Comparison of ENCODE assay signal across 12 cellular contexts in genomic region chr2:20506281-20506685, GRCh38. TPM values are rescaled to one million over a fixed set of nuclear protein-coding genes. Genes with fewer than 3 reads are reported as not detected.
DNase-seq lines count a peak whose midpoint lies in the region; ATAC-seq, FAIRE-seq and TF ChIP-seq lines count a peak whose summit lies in the region.
"Had no signal": no experiment of that assay in that cellular context is flagged by ENCODE, and none has a peak within 500 bp of the region (broad histone marks: within the 10 kb centered on the region; RNA-seq: fewer than 3 reads in every experiment).

No MANE protein-coding gene starts in this region.

- 0 out of 4 replicates have a peak, but pooled peaks of 1 of the 2 experiments have one; percentile 16 for TF ChIP-seq RAD21 in H1 (IDR thresholded peaks at IDR 0.05 in 1 of 2, conservative IDR thresholded peaks at IDR 0.05 in 1 of 2; ENCODE audit: low read depth in 2 of 2, low read length in 2 of 2)

- TF ChIP-seq POLR2A in H1 (IDR thresholded peaks at IDR 0.05; ENCODE audit: control extremely low read depth in 1 of 2, low read depth in 2 of 2, low read length in 2 of 2), result no peak

- H3K27ac Mint-ChIP-seq in activated CD8-positive, alpha-beta memory T cell treated with anti-CD3 and anti-CD28 coated beads, Interleukin-2, amount 10 ng/mL, durations not matched to agents 7 days and 5 days, result no peak overlapping the region

- no peak overlapping the region for H2BK20ac ChIP-seq in H1 (ENCODE audit: low read length)

- CTCF ChIA-PET in H1 (lab: Charles Lee; ENCODE audit: partially characterized antibody), result interaction anchor here (0.7 to 2.7 kb wide), 7 partner anchors 9 to 128 kb away, joined by 3 to 9 read pairs (median 4); no protein-coding TSS in a partner anchor
- CTCF ChIA-PET in activated CD8-positive, alpha-beta memory T cell treated with anti-CD3 and anti-CD28 coated beads, Interleukin-2, amount 10 ng/mL, durations not matched to agents 7 days and 5 days (lab: Charles Lee), result interaction anchor here (1.8 kb wide), 1 partner anchor 69 kb away, joined by 4 read pairs; no protein-coding TSS in a partner anchor

- WGBS in H1 (ENCODE audit: extremely low coverage in 1 of 2, insufficient coverage in 1 of 2, insufficient read length in 1 of 2, insufficient replicate concordance in 2 of 2, low coverage in 1 of 2, low lambda C conversion rate in 2 of 2, missing lambda C conversion rate in 1 of 2), 2 experiments, result 83% methylated on average over 4 of the region's 4 CpGs; no CpG with 5 or more reads in 1 of the 2 experiments

- peak overlapping the region; percentile 77; the same call in 1 of the 2 replicates for H2AFZ ChIP-seq in H1 (ENCODE audit: low read length)

- FAIRE-seq in RCC 7860 (lab: Jason Lieb, UNC), result no peak
- FAIRE-seq in H1 (lab: Jason Lieb, UNC), result no peak

- no peak overlapping the region; the same call in 1 of the 2 replicates for H3K27ac ChIP-seq in H1 (ENCODE audit: low read depth, low read length)

- 0 out of 2 replicates have a peak overlapping the region, but pooled peaks have one; percentile 31 for H2BK15ac ChIP-seq in H1 (ENCODE audit: low read length)

- H3K9me3 ChIP-seq in H1 (ENCODE audit: insufficient read depth in 2 of 2, low read depth in 1 of 2, low read length in 1 of 2), result no peaks in the 10 kb centered on the region

- H3K56ac ChIP-seq in H1 (replicated peaks; ENCODE audit: insufficient read length, low read depth, low read length), result no peak overlapping the region

- no peak for ATAC-seq in activated CD8-positive, alpha-beta memory T cell treated with anti-CD3 and anti-CD28 coated beads, Interleukin-2, amount 10 ng/mL, durations not matched to agents 7 days and 5 days

- no peaks in the 10 kb centered on the region for H4K20me1 ChIP-seq in H1 (replicated peaks in 1 of 2; ENCODE audit: control insufficient read depth in 1 of 2, insufficient read depth in 2 of 2, low read length in 2 of 2)

- no peaks in the 10 kb centered on the region for H3K23me2 ChIP-seq in H1 (ENCODE audit: low read depth, low read length)

- no peak overlapping the region for H3K9ac ChIP-seq in H1 (replicated peaks in 1 of 4; ENCODE audit: extremely low read depth in 1 of 4, low read depth in 3 of 4, low read length in 3 of 4)

- peaks cover 20% of the 10 kb centered on the region for H3K4me1 Mint-ChIP-seq in activated CD8-positive, alpha-beta memory T cell treated with anti-CD3 and anti-CD28 coated beads, Interleukin-2, amount 10 ng/mL, durations not matched to agents 7 days and 5 days

- no peak for TF ChIP-seq CTCF in H1 (IDR thresholded peaks at IDR 0.05; ENCODE audit: control extremely low read depth in 1 of 3, insufficient read depth in 1 of 3, low read depth in 1 of 3, low read length in 3 of 3)

- H3K79me1 ChIP-seq in H1 (ENCODE audit: low read depth, low read length), result no peaks in the 10 kb centered on the region

- no peak overlapping the region for H3K18ac ChIP-seq in H1 (ENCODE audit: extremely low read depth, low read length)

- no peaks in the 10 kb centered on the region for H3K27me3 ChIP-seq in H1 (replicated peaks in 1 of 4; ENCODE audit: control insufficient read depth in 3 of 4, extremely low read depth in 1 of 4, insufficient read depth in 3 of 4, low read length in 3 of 4)

- in situ Hi-C loops in Caki2 (cut with HindIII; ENCODE audit: low pct_unique_long_range_greater_than_20kb, low sequenced_read_pairs), result no loop called here

- H3K9me3 Mint-ChIP-seq in activated CD8-positive, alpha-beta memory T cell treated with anti-CD3 and anti-CD28 coated beads, Interleukin-2, amount 10 ng/mL, durations not matched to agents 7 days and 5 days (ENCODE audit: low read depth), result no peaks in the 10 kb centered on the region
- H3K9me3 Mint-ChIP-seq: mesothelial cell of epicardium had no signal

- POLR2A ChIA-PET in H1 (lab: Charles Lee; ENCODE audit: partially characterized antibody), result interaction anchor here (4.4 kb wide), 1 partner anchor 59 kb away, joined by 17 read pairs; the partner anchor contains the start of gene RHOB

- no peak overlapping the region for H4K5ac ChIP-seq in H1 (ENCODE audit: insufficient read length, low read depth, low read length)

- no peak overlapping the region for H2AK5ac ChIP-seq in H1 (ENCODE audit: low read depth, low read length)

- H3K4me3 ChIP-seq in H1 (ENCODE audit: extremely low read depth in 1 of 4, insufficient read depth in 2 of 4, low read depth in 3 of 4, low read length in 4 of 4), result no peak overlapping the region

- H3K36me3 Mint-ChIP-seq in activated CD8-positive, alpha-beta memory T cell treated with anti-CD3 and anti-CD28 coated beads, Interleukin-2, amount 10 ng/mL, durations not matched to agents 7 days and 5 days, result peaks cover 1% of the 10 kb centered on the region
- H3K36me3 Mint-ChIP-seq: mesothelial cell of epicardium had no signal

- H3K27me3 Mint-ChIP-seq in activated CD8-positive, alpha-beta memory T cell treated with anti-CD3 and anti-CD28 coated beads, Interleukin-2, amount 10 ng/mL, durations not matched to agents 7 days and 5 days, result peaks cover 21% of the 10 kb centered on the region

- H3K4me1 ChIP-seq in H1 (replicated peaks in 1 of 4; ENCODE audit: control insufficient read depth in 3 of 4, insufficient read depth in 4 of 4, low read length in 3 of 4), result no peaks in the 10 kb centered on the region

- no peaks in the 10 kb centered on the region for H3K79me2 ChIP-seq in H1 (ENCODE audit: control insufficient read depth in 1 of 2, insufficient read depth in 2 of 2, low read length in 2 of 2)

- no peak overlapping the region for H3K4me2 ChIP-seq in H1 (ENCODE audit: insufficient read depth in 1 of 2, low read depth in 2 of 2, low read length in 2 of 2)

- no peaks in the 10 kb centered on the region for H3K36me3 ChIP-seq in H1 (ENCODE audit: control insufficient read depth in 2 of 4, insufficient read depth in 4 of 4, low read length in 3 of 4)

- no peak overlapping the region for H4K91ac ChIP-seq in H1 (replicated peaks; ENCODE audit: insufficient read length, low read length)

- no peak overlapping the region for H2BK5ac ChIP-seq in H1 (ENCODE audit: low read depth, low read length)

- H4K8ac ChIP-seq in H1 (ENCODE audit: extremely low read depth, insufficient read depth, low read length), result no peak overlapping the region

- H3K4ac ChIP-seq in H1 (replicated peaks; ENCODE audit: insufficient read length, low read depth, low read length), result no peak overlapping the region

- H2BK120ac ChIP-seq in H1 (replicated peaks; ENCODE audit: low read depth, low read length), result no peak overlapping the region

- no peak overlapping the region for H3K14ac ChIP-seq in H1 (ENCODE audit: insufficient read length)

- H3K23ac ChIP-seq in H1 (ENCODE audit: insufficient read length), result no peak overlapping the region

- no peak for TF ChIP-seq EP300 in H1 (IDR thresholded peaks at IDR 0.05; ENCODE audit: borderline replicate concordance in 1 of 2, low read depth in 2 of 2, low read length in 2 of 2)

- no peak overlapping the region for H2BK12ac ChIP-seq in H1 (ENCODE audit: low read depth, low read length)

- peak; percentile 39 for DNase-seq in Caki2 (ENCODE audit: low read depth)
- peak; percentile 32 for DNase-seq in RCC 7860 (ENCODE audit: low spot score)
- no peak for DNase-seq in H1 (ENCODE audit: low read depth in 1 of 2, low spot score in 2 of 2)
- peak; percentile 56 for DNase-seq in myocyte (ENCODE audit: low read depth)
- no peak for DNase-seq in DMS153 treated with DMSO at 0.1 percent for 48 hours (lab: John Stamatoyannopoulos, UW; ENCODE audit: unreplicated experiment)
- DNase-seq in activated CD4-positive, alpha-beta T cell treated with anti-CD3 and anti-CD28 coated beads for 4 hours, result no peak
- no peak for DNase-seq in stimulated activated CD4-positive, alpha-beta T cell treated with anti-CD3 and anti-CD28 coated beads, Interleukin-2, amount 100 ng/mL, for 24 hours
- no peak for DNase-seq in activated CD8-positive, alpha-beta memory T cell treated with anti-CD3 and anti-CD28 coated beads, Interleukin-2, amount 10 ng/mL, durations not matched to agents 7 days and 5 days
- DNase-seq: NCI-H1048; stimulated activated CD8-positive, alpha-beta memory T cell treated with anti-CD3 and anti-CD28 coated beads, Interleukin-4, amount 100 ng/mL, for 48 hours; T-helper 2 cell had no signal

- H3K4me3 Mint-ChIP-seq in activated CD8-positive, alpha-beta memory T cell treated with anti-CD3 and anti-CD28 coated beads, Interleukin-2, amount 10 ng/mL, durations not matched to agents 7 days and 5 days, result no peak overlapping the region
- H3K4me3 Mint-ChIP-seq: mesothelial cell of epicardium had no signal

TF ChIP-seq in H1, 55 proteins besides CTCF, POLR2A, EP300 and RAD21:
- TF ChIP-seq POLR2AphosphoS5 (IDR thresholded peaks at IDR 0.05; ENCODE audit: low read depth, low read length) (no peak), TBP (IDR thresholded peaks at IDR 0.05; ENCODE audit: low read depth, low read length) (no peak), SUZ12 (IDR thresholded peaks at IDR 0.05; ENCODE audit: low read length) (no peak), GTF2F1 (IDR thresholded peaks at IDR 0.05; ENCODE audit: borderline replicate concordance, low read depth, low read length) (no peak), CBX8 (IDR thresholded peaks at IDR 0.05; ENCODE audit: borderline replicate concordance, low read depth, low read length) (no peak), CHD2 (IDR thresholded peaks at IDR 0.05; ENCODE audit: low read length) (no peak)

RNA-seq across cellular contexts. Expression of gene RHOB, which starts 59.4 kb away (rescaled TPM):
- total RNA-seq in Caki2 (2014; rRNA removed; shearing (Covaris generic); ENCODE audit: low replicate concordance), result 151 and 158 TPM in 2 replicates
- 9.5 and 13.5 TPM in 2 replicates for total RNA-seq in H1 (2021; fragmentation: NEBNext Ultra II Directional; extraction: Animal tissue kit (Norgen Biotek cat#: 25700))
- polyA plus RNA-seq in H1 (2011; rRNA removed), result 9.3 and 17.8 TPM in 2 replicates
- polyA plus RNA-seq in H1 (2011; cell fraction: cytosol; rRNA removed), result 12.2 TPM
- 12.4 TPM for polyA plus RNA-seq in H1 (2011; cell fraction: nucleus; rRNA removed)
- polyA plus RNA-seq in H1 (2012, experiment 1 of 2), result 6.7 to 9.6 TPM (median 7.6 TPM) in 4 replicates
- 14.3 TPM for polyA plus RNA-seq in H1 (2012, experiment 2 of 2)
- 5.4 TPM for polyA plus RNA-seq in H1 (2013, experiment 1 of 2)
- polyA plus RNA-seq in H1 (2013, experiment 2 of 2), result 5.6 TPM
- 3.1 and 4.1 TPM in 2 replicates for polyA minus RNA-seq in H1 (2011; rRNA and poly(A)+ RNA removed)
- 12.4 TPM for polyA minus RNA-seq in H1 (2011; cell fraction: cytosol; rRNA and poly(A)+ RNA removed)
- polyA minus RNA-seq in H1 (2011; cell fraction: nucleus; rRNA and poly(A)+ RNA removed), result 40.4 TPM
- 84.0 and 150 TPM in 2 replicates for total RNA-seq in myocyte
- polyA plus RNA-seq in myocyte (2012), result 142 TPM
- total RNA-seq in activated CD8-positive, alpha-beta memory T cell treated with anti-CD3 and anti-CD28 coated beads, Interleukin-2, amount 10 ng/mL, durations not matched to agents 7 days and 5 days, result 10 to 100 TPM in 1 of 2 experiments, 1 to 10 TPM in 1; 9.1 to 36.4 TPM

Comparison
In these comparisons a context has a peak if more than half of its experiments do, and no peak if none do; other contexts are left out.
1. DNase-seq: peak in Caki2 (single experiment), RCC 7860 (single experiment) and myocyte (single experiment); none in H1 (0 of 2), DMS153 treated with DMSO at 0.1 percent for 48 hours (single experiment), activated CD4-positive, alpha-beta T cell treated with anti-CD3 and anti-CD28 coated beads for 4 hours (0 of 2), stimulated activated CD4-positive, alpha-beta T cell treated with anti-CD3 and anti-CD28 coated beads, Interleukin-2, amount 100 ng/mL, for 24 hours (0 of 2) and activated CD8-positive, alpha-beta memory T cell treated with anti-CD3 and anti-CD28 coated beads, Interleukin-2, amount 10 ng/mL, durations not matched to agents 7 days and 5 days (single experiment).